In the genomic region with DNA sequence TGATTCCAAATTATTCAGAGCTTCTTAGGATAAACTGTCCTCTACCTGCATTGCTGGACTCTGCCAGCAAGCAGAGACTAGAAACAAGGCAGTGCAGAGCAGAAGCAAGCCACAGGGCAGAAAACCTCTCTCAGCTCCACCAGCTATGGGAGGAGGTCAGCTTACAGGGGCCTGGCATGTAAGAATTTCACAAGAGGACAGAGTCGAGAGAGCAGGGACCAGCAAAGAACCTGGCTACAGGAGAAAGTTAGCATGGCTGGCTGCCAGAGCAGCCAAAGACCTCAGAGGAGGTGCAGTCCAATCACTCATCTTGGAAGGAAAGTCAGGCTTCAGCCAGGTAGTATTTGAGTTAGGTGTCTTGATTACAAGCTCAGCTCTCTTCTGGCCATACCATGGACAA, we compare ENCODE assay signal across 26 cellular contexts.
"Had no signal": no experiment of that assay in that cellular context is flagged by ENCODE, and none has a peak within 500 bp of the region (broad histone marks: within the 10 kb centered on the region; RNA-seq: fewer than 3 reads in every experiment).

No MANE protein-coding gene starts in this region.

- H3K9me3 Mint-ChIP-seq: endodermal cell; natural killer cell treated with Interleukin-12 subunit alpha and Interleukin-12 subunit beta and Interleukin-15 and Interleukin-18, amount 100 ng/mL, for 72 hours had no signal

- H3K36me3 Mint-ChIP-seq: natural killer cell treated with Interleukin-12 subunit alpha and Interleukin-12 subunit beta and Interleukin-15 and Interleukin-18, amount 100 ng/mL, for 72 hours had no signal

- H3K27me3 Mint-ChIP-seq: natural killer cell treated with Interleukin-12 subunit alpha and Interleukin-12 subunit beta and Interleukin-15 and Interleukin-18, amount 100 ng/mL, for 72 hours had no signal

- H3K36me3 ChIP-seq: colonic mucosa, left ventricle myocardium inferior, upper lobe of left lung, vagina had no signal

- ATAC-seq: foreskin keratinocyte; natural killer cell treated with Interleukin-12 subunit alpha and Interleukin-12 subunit beta and Interleukin-15 and Interleukin-18, amount 100 ng/mL, for 72 hours; psoas muscle had no signal

- H2AFZ ChIP-seq: hepatocyte had no signal

- H3K27me3 ChIP-seq: colonic mucosa, foreskin keratinocyte, hepatocyte, right atrium auricular region, suprapubic skin, tibial artery, upper lobe of left lung, vagina had no signal

- FAIRE-seq: endothelial cell of umbilical vein, islet of Langerhans had no signal

- H3K79me2 ChIP-seq: hepatocyte had no signal

- H3K27ac Mint-ChIP-seq: endodermal cell; natural killer cell treated with Interleukin-12 subunit alpha and Interleukin-12 subunit beta and Interleukin-15 and Interleukin-18, amount 100 ng/mL, for 72 hours had no signal

- H3K9me3 ChIP-seq: colonic mucosa, left ventricle myocardium inferior, psoas muscle, right atrium auricular region, suprapubic skin, tibial artery, upper lobe of left lung, vagina had no signal

- H3K27ac ChIP-seq: colonic mucosa, foreskin keratinocyte, hepatocyte, left ventricle myocardium inferior, psoas muscle, right atrium auricular region, suprapubic skin, tibial artery, upper lobe of left lung, vagina had no signal

- H3K4me3 Mint-ChIP-seq: endodermal cell; natural killer cell treated with Interleukin-12 subunit alpha and Interleukin-12 subunit beta and Interleukin-15 and Interleukin-18, amount 100 ng/mL, for 72 hours had no signal

- H3K4me2 ChIP-seq: hepatocyte had no signal

- H3K4me1 ChIP-seq: colonic mucosa, foreskin keratinocyte, psoas muscle, right atrium auricular region, suprapubic skin, tibial artery, upper lobe of left lung, vagina had no signal

- H3K4me3 ChIP-seq: colonic mucosa, hepatocyte, left ventricle myocardium inferior, lung, psoas muscle, right atrium auricular region, suprapubic skin, tibial artery, upper lobe of left lung, vagina had no signal

- DNase-seq: colonic mucosa; dermis blood vessel endothelial cell; effector CD4-positive, alpha-beta T cell; endodermal cell; erythroblast; foreskin keratinocyte; head of caudate nucleus; kidney glomerular epithelial cell; left ventricle myocardium inferior; mesenchymal stem cell; midbrain; psoas muscle; small intestine; stimulated activated CD4-positive, alpha-beta T cell treated with anti-CD3 and anti-CD28 coated beads, Interleukin-12 subunit alpha, Interleukin-12 subunit beta, amount 100 ng/mL, for 4 hours; stimulated activated CD4-positive, alpha-beta T cell treated with anti-CD3 and anti-CD28 coated beads, Interleukin-2, amount 100 ng/mL, for 48 hours; stimulated activated naive CD4-positive, alpha-beta T cell treated with Interleukin-2 at 50 U/mL for 16 hours; tibial artery; upper lobe of left lung had no signal
